In genomic region chr3:71360170-71360569, GRCh38 we compare ENCODE assay signal across 9 cellular contexts.
DNase-seq lines count a peak whose midpoint lies in the region; ATAC-seq and TF ChIP-seq lines count a peak whose summit lies in the region.
"Had no signal": no experiment of that assay in that cellular context is flagged by ENCODE, and none has a peak within 500 bp of the region (broad histone marks: within the 10 kb centered on the region; RNA-seq: fewer than 3 reads in every experiment).

No MANE protein-coding gene starts in this region.

- H3K27me3 Mint-ChIP-seq in T-cell: no peaks in the 10 kb centered on the region
- H3K27me3 Mint-ChIP-seq in HFFc6 (ENCODE audit: insufficient read depth): no peaks in the 10 kb centered on the region; the same call in 1 of the 2 replicates

- ATAC-seq in HG02852 (IDR thresholded peaks at IDR 0.05; ENCODE audit: unreplicated experiment) (peak; percentile 23), T-cell (replicated peaks in 1 of 4) (peak in 3 of 4 experiments; percentile 35 to 43 (median 40))
- ATAC-seq in stimulated activated naive CD8-positive, alpha-beta T cell treated with anti-CD3 and anti-CD28 coated beads, Interleukin-15, Interleukin-2, amounts not matched to agents 100 U/mL and 50 U/mL, for 24 hours: peak; percentile 63
- ATAC-seq: PC-3 had no signal

- H3K9me3 Mint-ChIP-seq in T-cell (no peaks in the 10 kb centered on the region), HFFc6 (no peaks in the 10 kb centered on the region)

- H3K27ac Mint-ChIP-seq in T-cell (peak overlapping the region; percentile 84 to 86), HFFc6 (no peak overlapping the region)

- H3K4me3 Mint-ChIP-seq in T-cell (peak overlapping the region; percentile 46 to 67 (median 61)), HFFc6 (no peak overlapping the region)

- POLR2A ChIA-PET in T-cell (lab: Charles Lee): interaction anchor here in 1 of 2 donors (1.2 kb wide), 1 partner anchor 134 kb away, joined by 3 read pairs; no protein-coding TSS in a partner anchor

- peak; percentile 66 for DNase-seq in activated effector memory CD4-positive, alpha-beta T cell treated with anti-CD3 and anti-CD28 coated beads, Interleukin-2, amount 50 U/mL, for 16 hours
- no peak for DNase-seq in activated effector memory CD4-positive, alpha-beta T cell treated with Interleukin-2 at 50 U/mL for 16 hours
- DNase-seq in T-cell (no peak), HFFc6 (no peak), SKM-1 treated with dmso at 0.1 percent for 144 hours (lab: John Stamatoyannopoulos, UW; ENCODE audit: unreplicated experiment) (no peak), EL (no peak)
- no peak for DNase-seq in stimulated activated naive CD8-positive, alpha-beta T cell treated with anti-CD3 and anti-CD28 coated beads, Interleukin-15, Interleukin-2, amounts not matched to agents 100 U/mL and 50 U/mL, for 24 hours
- DNase-seq: PC-3 had no signal

- TF ChIP-seq CTCF in HFFc6 (IDR thresholded peaks at IDR 0.05): no peak

- CTCF ChIA-PET in T-cell (lab: Charles Lee): interaction anchor here (0.6 to 1.1 kb wide), 3 partner anchors 9 to 856 kb away, joined by 3 read pairs; no protein-coding TSS in a partner anchor

- H3K36me3 Mint-ChIP-seq in T-cell: peaks cover 30% of the 10 kb centered on the region
- 0 out of 2 replicates have a peak, but pooled peaks cover 6% of the 10 kb centered on the region for H3K36me3 Mint-ChIP-seq in HFFc6 (ENCODE audit: low read depth)

- H3K4me1 Mint-ChIP-seq in T-cell (peaks cover 73 to 87% (median 81%) of the 10 kb centered on the region in 3 donors), HFFc6 (ENCODE audit: low read depth) (no peaks in the 10 kb centered on the region)
